ENCODE assay signal across 1 cellular context in genomic region chr1:151547119-151547899, GRCh38.
A peak's percentile ranks its signal among the peaks of the same experiment; 100 is the strongest.
TF ChIP-seq lines count a peak whose summit lies in the region.

No MANE protein-coding gene starts in this region.

TF ChIP-seq in HepG2, 621 proteins besides CTCF, POLR2A, EP300 and RAD21 (continued from another document and continues in another):
- TF ChIP-seq ZNF609 (CRISPR knock-in tag; IDR thresholded peaks at IDR 0.05; ENCODE audit: borderline replicate concordance) (peak; percentile 72), ZUFSP (CRISPR knock-in tag; IDR thresholded peaks at IDR 0.05; ENCODE audit: borderline replicate concordance) (no peak), NFRKB (IDR thresholded peaks at IDR 0.05) (no peak), ZBTB20 (CRISPR knock-in tag; IDR thresholded peaks at IDR 0.05; ENCODE audit: borderline replicate concordance, low read depth) (no peak), HMG20A (CRISPR knock-in tag; IDR thresholded peaks at IDR 0.05; ENCODE audit: borderline replicate concordance) (peak; percentile 79; the same call in 1 of the 2 replicates), HNF1B (CRISPR knock-in tag; IDR thresholded peaks at IDR 0.05) (no peak), GATAD2A (CRISPR knock-in tag; IDR thresholded peaks at IDR 0.05) (peak; percentile 93), TERF1 (CRISPR knock-in tag; IDR thresholded peaks at IDR 0.05) (no peak), HOMEZ (CRISPR knock-in tag; IDR thresholded peaks at IDR 0.05; ENCODE audit: low read depth) (peak; percentile 71; the same call in 1 of the 2 replicates), E2F5 (CRISPR knock-in tag; conservative IDR thresholded peaks at IDR 0.05) (no peak), CEBPB (IDR thresholded peaks at IDR 0.05; ENCODE audit: borderline replicate concordance, low read depth, low read length) (peak; percentile 89), ZNF160 (CRISPR knock-in tag; IDR thresholded peaks at IDR 0.05) (no peak; the same call in 1 of the 2 replicates), ZNF44 (CRISPR knock-in tag; IDR thresholded peaks at IDR 0.05) (no peak), ZBTB21 (CRISPR knock-in tag; IDR thresholded peaks at IDR 0.05) (peak; percentile 48; the same call in 1 of the 2 replicates), ONECUT2 (CRISPR knock-in tag; IDR thresholded peaks at IDR 0.05) (no peak), ZNF7 (CRISPR knock-in tag; IDR thresholded peaks at IDR 0.05) (no peak), ZNF292 (CRISPR knock-in tag; IDR thresholded peaks at IDR 0.05; ENCODE audit: borderline replicate concordance, low read depth) (peak; percentile 35; the same call in 1 of the 2 replicates), ZNF496 (CRISPR knock-in tag; IDR thresholded peaks at IDR 0.05; ENCODE audit: insufficient replicate concordance) (no peak), ZNF143 (CRISPR knock-in tag; IDR thresholded peaks at IDR 0.05) (peak; percentile 63), SKIL (CRISPR knock-in tag; IDR thresholded peaks at IDR 0.05; ENCODE audit: borderline replicate concordance) (peak; percentile 82; the same call in 1 of the 2 replicates), ZNF614 (CRISPR knock-in tag; IDR thresholded peaks at IDR 0.05; ENCODE audit: borderline replicate concordance) (peak; percentile 70; the same call in 1 of the 2 replicates), ZNF318 (CRISPR knock-in tag; IDR thresholded peaks at IDR 0.05) (no peak), ATRX (CRISPR knock-in tag; IDR thresholded peaks at IDR 0.05; ENCODE audit: borderline replicate concordance) (no peak), ZNF280D (CRISPR knock-in tag; IDR thresholded peaks at IDR 0.05) (no peak)
